Comparison of ENCODE assay signal across 14 cellular contexts in genomic region chr11:129190087-129190486, GRCh38. TPM values are rescaled to one million over a fixed set of nuclear protein-coding genes. Genes with fewer than 3 reads are reported as not detected.
DNase-seq lines count a peak whose midpoint lies in the region; ATAC-seq and TF ChIP-seq lines count a peak whose summit lies in the region.
"Had no signal": no experiment of that assay in that cellular context is flagged by ENCODE, and none has a peak within 500 bp of the region (broad histone marks: within the 10 kb centered on the region; RNA-seq: fewer than 3 reads in every experiment).

No MANE protein-coding gene starts in this region.

- POLR2A ChIA-PET in Panc1 (lab: Charles Lee), result interaction anchor here (0.6 kb wide), 1 partner anchor 44 kb away, joined by 3 read pairs; no protein-coding TSS in a partner anchor

- H3K4me1 Mint-ChIP-seq in CD14-positive monocyte, result peaks cover 5% of the 10 kb centered on the region

- peaks cover 43% of the 10 kb centered on the region for H3K4me1 ChIP-seq in Panc1 (ENCODE audit: control insufficient read depth, insufficient read depth, low read length)
- H3K4me1 ChIP-seq in suprapubic skin, result peaks cover 36% of the 10 kb centered on the region

- peaks cover 0 to 10% (median 5%) of the 10 kb centered on the region in 7 donors for H3K9me3 Mint-ChIP-seq in CD14-positive monocyte

- no peak for TF ChIP-seq EP300 in suprapubic skin (IDR thresholded peaks at IDR 0.05)

- H3K36me3 Mint-ChIP-seq in CD14-positive monocyte, result no peaks in the 10 kb centered on the region

- H3K27ac Mint-ChIP-seq in CD14-positive monocyte, result no peak overlapping the region

- CTCF ChIA-PET in Panc1 (lab: Charles Lee), result no interaction called here

- no peaks in the 10 kb centered on the region for H3K27me3 Mint-ChIP-seq in CD14-positive monocyte (ENCODE audit: low read depth in 3 of 3)

- TF ChIP-seq CTCF in Panc1 (IDR thresholded peaks at IDR 0.05) (no peak), suprapubic skin (IDR thresholded peaks at IDR 0.05) (no peak), CD14-positive monocyte (IDR thresholded peaks at IDR 0.05) (no peak)

- H3K9me3 ChIP-seq in Panc1 (ENCODE audit: control insufficient read depth, insufficient read depth, low read depth, low read length) (peaks cover 9% of the 10 kb centered on the region; the same call in 1 of the 2 replicates), suprapubic skin (no peaks in the 10 kb centered on the region)
- H3K9me3 ChIP-seq: upper lobe of left lung had no signal

- H3K36me3 ChIP-seq in Panc1 (ENCODE audit: control insufficient read depth, insufficient read depth, low read length) (no peaks in the 10 kb centered on the region), suprapubic skin (no peaks in the 10 kb centered on the region)
- H3K36me3 ChIP-seq: upper lobe of left lung had no signal

- DNase-seq in NCI-H345 (lab: John Stamatoyannopoulos, UW), result peak; percentile 8
- no peak for DNase-seq in NCI-H345 treated with DMSO at 0.1 percent for 48 hours (lab: John Stamatoyannopoulos, UW; ENCODE audit: unreplicated experiment)
- peak; percentile 12 for DNase-seq in Panc1 (ENCODE audit: low read depth, low spot score)
- peak; percentile 57 for DNase-seq in fibroblast of peridontal ligament (ENCODE audit: extremely low read depth)
- DNase-seq in suprapubic skin (ENCODE audit: low spot score in 2 of 2), result no peak
- no peak for DNase-seq in CD14-positive monocyte (ENCODE audit: low spot score)
- DNase-seq in medulla oblongata (ENCODE audit: extremely low spot score), result no peak
- no peak for DNase-seq in activated T-cell treated with anti-CD3 and anti-CD28 coated beads for 4 hours
- DNase-seq: activated CD4-positive, alpha-beta T cell treated with anti-CD3 and anti-CD28 coated beads, Interleukin-2, amount 50 U/mL, for 48 hours; activated gamma-delta T cell; occipital lobe had no signal

- intact Hi-C loops in Panc1 (cut with micrococcal nuclease; ENCODE audit: unreplicated experiment), result loop anchor here (5.0 to 10.0 kb wide), 2 partner anchors 45 to 73 kb away; no protein-coding TSS in a partner anchor
- intact Hi-C loops in CD14-positive monocyte (cut with micrococcal nuclease), result no loop called here

- TF ChIP-seq POLR2A in suprapubic skin (IDR thresholded peaks at IDR 0.05), result no peak

- H3K4me3 ChIP-seq in Panc1 (ENCODE audit: low read depth in 2 of 2, low read length in 2 of 2) (peak overlapping the region; percentile 22 to 40), suprapubic skin (no peak overlapping the region)
- H3K4me3 ChIP-seq: K562, upper lobe of left lung had no signal

- peak; percentile 69 for ATAC-seq in Panc1
- ATAC-seq: K562 had no signal

- in situ Hi-C loops in Panc1 (cut with HindIII; ENCODE audit: low pct_unique_long_range_greater_than_20kb, low sequenced_read_pairs), result no loop called here

- 33% methylated on average over 4 of the region's 4 CpGs for WGBS in suprapubic skin

- H3K27me3 ChIP-seq in Panc1 (ENCODE audit: control insufficient read depth, insufficient read depth, low read length) (no peaks in the 10 kb centered on the region), suprapubic skin (no peaks in the 10 kb centered on the region)
- H3K27me3 ChIP-seq: upper lobe of left lung had no signal

- H3K27ac ChIP-seq in Panc1 (ENCODE audit: low read length), result peak overlapping the region; percentile 93
- H3K27ac ChIP-seq in suprapubic skin, result peak overlapping the region; percentile 65

- no peak overlapping the region for H3K4me3 Mint-ChIP-seq in CD14-positive monocyte

- BruUV-seq in Panc1 (replicated peaks; lab: Mats Ljungman, UMichigan), result no TSS peak

RNA-seq across cellular contexts. Expression of gene ARHGAP32, which starts 2.0 kb away (rescaled TPM):
- 44.6 TPM for total RNA-seq in Panc1 (2021; ENCODE audit: unreplicated experiment)
- 14.2 TPM for polyA plus RNA-seq in Panc1 (2012; ENCODE audit: insufficient read length)
- total RNA-seq in suprapubic skin, result 10 to 100 TPM; 49.5 to 93.4 (median 62.1) TPM
- under 1 TPM; 0.13 to 0.72 TPM for polyA plus RNA-seq in CD14-positive monocyte
- total RNA-seq: OCI-LY7 had no signal
- polyA plus RNA-seq: K562 had no signal

Comparison
In these comparisons a context has a peak if more than half of its experiments do, and no peak if none do; other contexts are left out.
1. DNase-seq: peak in NCI-H345 (single experiment), Panc1 (single experiment) and fibroblast of peridontal ligament (single experiment); none in NCI-H345 treated with DMSO at 0.1 percent for 48 hours (single experiment), suprapubic skin (0 of 2), CD14-positive monocyte (single experiment), medulla oblongata (single experiment) and activated T-cell treated with anti-CD3 and anti-CD28 coated beads for 4 hours (single experiment).